Comparison of ENCODE assay signal across 24 cellular contexts in the genomic region with DNA sequence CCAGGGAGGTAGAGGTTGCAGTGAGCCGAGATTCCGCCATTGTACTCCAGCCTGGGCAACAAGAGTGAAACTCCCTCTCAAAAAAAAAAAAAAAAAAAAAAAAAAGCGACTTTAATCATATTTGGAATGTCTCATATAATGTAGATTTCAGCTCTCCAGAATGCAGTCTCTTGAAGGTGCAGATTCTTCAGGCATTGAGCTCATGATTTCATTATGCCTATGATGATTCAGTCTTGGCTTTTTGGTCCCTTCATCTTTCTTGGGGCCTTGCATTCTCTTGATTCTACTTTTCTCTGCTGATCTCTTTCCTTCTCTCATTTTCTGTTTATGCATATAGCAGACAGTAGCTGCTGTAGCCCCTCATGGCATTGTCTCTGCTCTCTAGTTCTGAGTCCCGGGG. TPM values are rescaled to one million over a fixed set of nuclear protein-coding genes. Genes with fewer than 3 reads are reported as not detected.
DNase-seq lines count a peak whose midpoint lies in the region; ATAC-seq and TF ChIP-seq lines count a peak whose summit lies in the region.
"Had no signal": no experiment of that assay in that cellular context is flagged by ENCODE, and none has a peak within 500 bp of the region (broad histone marks: within the 10 kb centered on the region; RNA-seq: fewer than 3 reads in every experiment).

No MANE protein-coding gene starts in this region.

- no peak overlapping the region for H3K4me3 ChIP-seq in GM23248
- no peak overlapping the region for H3K4me3 ChIP-seq in cardiac fibroblast (replicated peaks in 1 of 2; ENCODE audit: low read depth in 2 of 2, low read length in 2 of 2)
- H3K4me3 ChIP-seq: coronary artery, HAP-1, pancreas, skin epidermis, vagina had no signal

- in situ Hi-C loops in GM23248 (cut with MboI), result no loop called here

- peaks cover 15% of the 10 kb centered on the region; the same call in 1 of the 2 replicates for H4K20me1 ChIP-seq in GM23248 (ENCODE audit: insufficient read depth)

- CTCF ChIA-PET in activated CD4-positive, alpha-beta T cell treated with anti-CD3 and anti-CD28 coated beads, Interleukin-2, amount 10 ng/mL, durations not matched to agents 7 days and 5 days (lab: Charles Lee), result interaction anchor here (1.2 kb wide), 1 partner anchor 20 kb away, joined by 4 read pairs; no protein-coding TSS in a partner anchor

- no peak overlapping the region for H3K9ac ChIP-seq in GM23248

- no peaks in the 10 kb centered on the region for H3K36me3 ChIP-seq in GM23248 (ENCODE audit: low read depth)
- H3K36me3 ChIP-seq: HAP-1, pancreas, vagina had no signal

- H3K9me3 ChIP-seq in GM23248 (ENCODE audit: low read depth), result no peaks in the 10 kb centered on the region
- H3K9me3 ChIP-seq: HAP-1, pancreas, vagina had no signal

- no peak overlapping the region for H2AFZ ChIP-seq in GM23248

- no peak for ATAC-seq in memory B cell (ENCODE audit: low read depth)
- ATAC-seq in sciatic nerve, result no peak
- ATAC-seq: activated CD4-positive, CD25-positive, alpha-beta regulatory T cell treated with anti-CD3 and anti-CD28 coated beads, Interleukin-2, amount 50 U/mL, for 24 hours; activated CD8-positive, alpha-beta memory T cell treated with anti-CD3 and anti-CD28 coated beads, Interleukin-2, amount 10 ng/mL, durations not matched to agents 7 days and 5 days; naive thymus-derived CD8-positive, alpha-beta T cell had no signal

- H3K27me3 Mint-ChIP-seq in activated CD4-positive, alpha-beta T cell treated with anti-CD3 and anti-CD28 coated beads, Interleukin-2, amount 10 ng/mL, durations not matched to agents 7 days and 5 days, result no peaks in the 10 kb centered on the region
- no peaks in the 10 kb centered on the region for H3K27me3 Mint-ChIP-seq in memory B cell
- H3K27me3 Mint-ChIP-seq: activated CD8-positive, alpha-beta memory T cell treated with anti-CD3 and anti-CD28 coated beads, Interleukin-2, amount 10 ng/mL, durations not matched to agents 7 days and 5 days; naive thymus-derived CD8-positive, alpha-beta T cell had no signal

- H3K27me3 ChIP-seq in GM23248 (replicated peaks; ENCODE audit: insufficient read depth), result no peaks in the 10 kb centered on the region
- H3K27me3 ChIP-seq: pancreas, vagina had no signal

- H3K9me3 Mint-ChIP-seq in activated CD4-positive, alpha-beta T cell treated with anti-CD3 and anti-CD28 coated beads, Interleukin-2, amount 10 ng/mL, durations not matched to agents 7 days and 5 days, result no peaks in the 10 kb centered on the region
- no peaks in the 10 kb centered on the region for H3K9me3 Mint-ChIP-seq in memory B cell
- H3K9me3 Mint-ChIP-seq: naive thymus-derived CD8-positive, alpha-beta T cell had no signal

- intact Hi-C loops in sciatic nerve (cut with DNase I), result no loop called here

- H3F3A ChIP-seq in GM23248 (ENCODE audit: insufficient read depth), result peaks cover 3% of the 10 kb centered on the region; the same call in 1 of the 2 replicates

- no peak for TF ChIP-seq CTCF in cardiac fibroblast (IDR thresholded peaks at IDR 0.05; ENCODE audit: low read depth, low read length)

- no peak overlapping the region for H3K4me3 Mint-ChIP-seq in activated CD4-positive, alpha-beta T cell treated with anti-CD3 and anti-CD28 coated beads, Interleukin-2, amount 10 ng/mL, durations not matched to agents 7 days and 5 days
- H3K4me3 Mint-ChIP-seq in memory B cell, result no peak overlapping the region
- H3K4me3 Mint-ChIP-seq: activated CD8-positive, alpha-beta memory T cell treated with anti-CD3 and anti-CD28 coated beads, Interleukin-2, amount 10 ng/mL, durations not matched to agents 7 days and 5 days had no signal

- no peak for DNase-seq in activated CD4-positive, alpha-beta T cell treated with anti-CD3 and anti-CD28 coated beads, Interleukin-2, amount 10 ng/mL, durations not matched to agents 7 days and 5 days
- no peak for DNase-seq in activated CD4-positive, alpha-beta T cell treated with anti-CD3 and anti-CD28 coated beads for 48 hours
- DNase-seq in GM23248 (peak; percentile 56), cardiac fibroblast (ENCODE audit: low read depth in 2 of 2) (peak; percentile 24 to 29), memory B cell (ENCODE audit: low spot score in 2 of 2) (no peak), OCI-M2 (lab: John Stamatoyannopoulos, UW; ENCODE audit: unreplicated experiment) (no peak), pons (ENCODE audit: low spot score) (no peak), sciatic nerve (ENCODE audit: low spot score) (no peak)
- DNase-seq: activated CD8-positive, alpha-beta memory T cell treated with anti-CD3 and anti-CD28 coated beads, Interleukin-2, amount 10 ng/mL, durations not matched to agents 7 days and 5 days; activated effector memory CD4-positive, alpha-beta T cell treated with anti-CD3 and anti-CD28 coated beads, Interleukin-2, amount 50 U/mL, for 16 hours; foreskin fibroblast; mesenchymal stem cell; naive thymus-derived CD8-positive, alpha-beta T cell; NCI-H1105; NCI-H2171; pancreas; SIG-M5; stimulated activated CD4-positive, alpha-beta T cell treated with anti-CD3 and anti-CD28 coated beads, Interleukin-2, amount 100 ng/mL, for 48 hours had no signal

- no peak overlapping the region for H3K27ac ChIP-seq in GM23248
- H3K27ac ChIP-seq: C4-2B, coronary artery, skin epidermis, vagina had no signal

- H3K4me1 ChIP-seq in GM23248 (ENCODE audit: insufficient read depth), result peaks cover 21% of the 10 kb centered on the region

- peaks cover 20% of the 10 kb centered on the region for H3K36me3 Mint-ChIP-seq in activated CD4-positive, alpha-beta T cell treated with anti-CD3 and anti-CD28 coated beads, Interleukin-2, amount 10 ng/mL, durations not matched to agents 7 days and 5 days (ENCODE audit: low read depth)
- H3K36me3 Mint-ChIP-seq in memory B cell, result peaks cover 1% of the 10 kb centered on the region

- POLR2A ChIA-PET in activated CD4-positive, alpha-beta T cell treated with anti-CD3 and anti-CD28 coated beads, Interleukin-2, amount 10 ng/mL, durations not matched to agents 7 days and 5 days (lab: Charles Lee), result no interaction called here

- no peaks in the 10 kb centered on the region for H3K9me2 ChIP-seq in GM23248 (ENCODE audit: insufficient read depth)

- no peak overlapping the region for H3K4me2 ChIP-seq in GM23248 (ENCODE audit: unreplicated experiment)

- 94 to 99% methylated on average over 4 of the region's 4 CpGs for WGBS in GM23248 (ENCODE audit: low coverage in 1 of 2, low lambda C conversion rate in 2 of 2, missing lambda C conversion rate in 2 of 2), 2 experiments

- peaks cover 42% of the 10 kb centered on the region for H3K4me1 Mint-ChIP-seq in activated CD4-positive, alpha-beta T cell treated with anti-CD3 and anti-CD28 coated beads, Interleukin-2, amount 10 ng/mL, durations not matched to agents 7 days and 5 days
- peaks cover 48% of the 10 kb centered on the region for H3K4me1 Mint-ChIP-seq in memory B cell

- peak overlapping the region; percentile 15 for H3K27ac Mint-ChIP-seq in activated CD4-positive, alpha-beta T cell treated with anti-CD3 and anti-CD28 coated beads, Interleukin-2, amount 10 ng/mL, durations not matched to agents 7 days and 5 days
- H3K27ac Mint-ChIP-seq in memory B cell, result peak overlapping the region; percentile 7
- H3K27ac Mint-ChIP-seq: activated CD8-positive, alpha-beta memory T cell treated with anti-CD3 and anti-CD28 coated beads, Interleukin-2, amount 10 ng/mL, durations not matched to agents 7 days and 5 days had no signal

- H3K79me2 ChIP-seq in GM23248 (ENCODE audit: insufficient read depth), result peaks cover 92% of the 10 kb centered on the region

RNA-seq across cellular contexts. Expression of a gene that starts 22.9 kb away (rescaled TPM):
- total RNA-seq in activated CD4-positive, alpha-beta T cell treated with anti-CD3 and anti-CD28 coated beads, Interleukin-2, amount 10 ng/mL, durations not matched to agents 7 days and 5 days, result 10 to 100 TPM; 53.0 to 53.7 TPM
- total RNA-seq in GM23248 (2014; rRNA removed; shearing (Covaris generic)), result 20.6 TPM in 2 replicates
- 12.0 and 14.3 TPM in 2 replicates for polyA plus RNA-seq in GM23248 (2016; fragmentation: Nextera tagmentation; extraction: Ambion mirVana)
- total RNA-seq in sciatic nerve, result 51.1 TPM

Comparison
In these comparisons a context has a peak if more than half of its experiments do, and no peak if none do; other contexts are left out.
1. DNase-seq: peak in GM23248 (single experiment) and cardiac fibroblast (2 of 2); none in activated CD4-positive, alpha-beta T cell treated with anti-CD3 and anti-CD28 coated beads, Interleukin-2, amount 10 ng/mL, durations not matched to agents 7 days and 5 days (single experiment), activated CD4-positive, alpha-beta T cell treated with anti-CD3 and anti-CD28 coated beads for 48 hours (single experiment), memory B cell (0 of 2), OCI-M2 (single experiment), pons (single experiment) and sciatic nerve (single experiment).